Comparison of ENCODE assay signal across 19 cellular contexts in the genomic region with DNA sequence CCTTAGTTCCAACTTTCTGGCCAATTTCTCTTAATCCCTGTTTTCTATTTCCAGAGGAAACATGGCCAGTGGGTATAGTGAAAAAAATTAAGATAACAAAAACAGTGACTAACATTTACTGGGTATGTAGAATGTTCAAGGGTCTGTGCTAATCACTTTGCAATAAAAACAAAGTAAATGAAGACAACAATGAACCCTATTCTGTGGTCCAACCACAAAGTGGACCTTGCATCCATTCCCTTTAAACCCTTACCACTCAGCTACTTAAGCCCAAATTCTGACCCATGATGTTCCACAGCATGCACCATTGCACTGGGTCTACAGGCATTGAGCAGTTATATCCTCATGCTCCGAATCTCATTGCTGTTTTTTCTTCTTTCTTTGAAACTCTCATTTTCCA.
"Had no signal": no experiment of that assay in that cellular context is flagged by ENCODE, and none has a peak within 500 bp of the region (broad histone marks: within the 10 kb centered on the region; RNA-seq: fewer than 3 reads in every experiment).

No MANE protein-coding gene starts in this region.

- H3K9me3 ChIP-seq: colonic mucosa, left lung, lower lobe of right lung, mucosa of descending colon had no signal

- H3K79me2 ChIP-seq: hepatocyte had no signal

- H3K27ac ChIP-seq: colonic mucosa, dorsolateral prefrontal cortex, esophagus muscularis mucosa, foreskin keratinocyte, gastroesophageal sphincter, heart left ventricle, hepatocyte, left lung, lower lobe of right lung had no signal

- H3K27me3 ChIP-seq: colonic mucosa, foreskin keratinocyte, hepatocyte had no signal

- H3K36me3 ChIP-seq: colonic mucosa, esophagus muscularis mucosa, gastroesophageal sphincter, heart left ventricle, left lung, lower lobe of right lung had no signal

- H3K4me1 ChIP-seq: colonic mucosa, esophagus muscularis mucosa, gastroesophageal sphincter, heart left ventricle, left lung, lower lobe of right lung had no signal

- H2AFZ ChIP-seq: hepatocyte had no signal

- DNase-seq: colonic mucosa; cortex of kidney; dermis blood vessel endothelial cell; dorsolateral prefrontal cortex; effector CD4-positive, alpha-beta T cell; effector memory CD4-positive, alpha-beta T cell; foreskin keratinocyte; heart left ventricle; hypothalamus; immature natural killer cell; left cardiac atrium; left lung; left ventricle myocardium superior; lower lobe of right lung; mesenchymal stem cell; mucosa of descending colon had no signal

- H3K4me3 ChIP-seq: colonic mucosa, dorsolateral prefrontal cortex, esophagus muscularis mucosa, gastroesophageal sphincter, heart left ventricle, hepatocyte, left lung, lower lobe of right lung, mucosa of descending colon had no signal

- ATAC-seq: foreskin keratinocyte, gastroesophageal sphincter, heart left ventricle, left cardiac atrium, left lung, left ventricle myocardium superior, lower lobe of right lung, mucosa of descending colon had no signal

- H3K4me2 ChIP-seq: hepatocyte had no signal
